In the genomic region with DNA sequence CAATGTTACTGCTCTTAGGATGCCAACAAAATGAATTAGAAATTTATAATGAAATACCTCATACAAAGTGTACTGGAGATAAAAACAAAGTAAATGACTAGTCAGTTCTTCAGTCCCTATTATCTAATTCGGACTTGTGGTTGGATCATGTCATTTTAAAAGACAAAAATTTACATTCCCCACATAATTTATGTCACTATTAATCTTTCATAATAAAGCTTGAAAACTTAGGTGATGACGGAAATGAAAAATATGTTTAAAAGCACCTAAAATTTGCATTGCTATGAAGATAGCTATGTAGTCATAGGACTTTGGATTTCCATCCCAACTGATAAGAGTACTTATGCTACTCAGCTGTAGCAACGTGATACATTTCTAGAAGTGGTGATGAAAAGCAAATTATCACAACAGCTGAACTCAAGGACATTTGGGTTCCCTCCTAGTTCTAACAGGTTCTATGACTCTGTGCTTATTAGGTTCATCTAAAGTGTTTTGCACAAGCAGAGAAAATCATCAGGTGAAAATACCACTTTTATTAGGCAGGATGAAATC, we compare ENCODE assay signal across 1 cellular context.
TF ChIP-seq lines count a peak whose summit lies in the region.

No MANE protein-coding gene starts in this region.

TF ChIP-seq in K562, 482 proteins besides CTCF, POLR2A, EP300 and RAD21 (continued from another document):
- TF ChIP-seq, protein P1, sequence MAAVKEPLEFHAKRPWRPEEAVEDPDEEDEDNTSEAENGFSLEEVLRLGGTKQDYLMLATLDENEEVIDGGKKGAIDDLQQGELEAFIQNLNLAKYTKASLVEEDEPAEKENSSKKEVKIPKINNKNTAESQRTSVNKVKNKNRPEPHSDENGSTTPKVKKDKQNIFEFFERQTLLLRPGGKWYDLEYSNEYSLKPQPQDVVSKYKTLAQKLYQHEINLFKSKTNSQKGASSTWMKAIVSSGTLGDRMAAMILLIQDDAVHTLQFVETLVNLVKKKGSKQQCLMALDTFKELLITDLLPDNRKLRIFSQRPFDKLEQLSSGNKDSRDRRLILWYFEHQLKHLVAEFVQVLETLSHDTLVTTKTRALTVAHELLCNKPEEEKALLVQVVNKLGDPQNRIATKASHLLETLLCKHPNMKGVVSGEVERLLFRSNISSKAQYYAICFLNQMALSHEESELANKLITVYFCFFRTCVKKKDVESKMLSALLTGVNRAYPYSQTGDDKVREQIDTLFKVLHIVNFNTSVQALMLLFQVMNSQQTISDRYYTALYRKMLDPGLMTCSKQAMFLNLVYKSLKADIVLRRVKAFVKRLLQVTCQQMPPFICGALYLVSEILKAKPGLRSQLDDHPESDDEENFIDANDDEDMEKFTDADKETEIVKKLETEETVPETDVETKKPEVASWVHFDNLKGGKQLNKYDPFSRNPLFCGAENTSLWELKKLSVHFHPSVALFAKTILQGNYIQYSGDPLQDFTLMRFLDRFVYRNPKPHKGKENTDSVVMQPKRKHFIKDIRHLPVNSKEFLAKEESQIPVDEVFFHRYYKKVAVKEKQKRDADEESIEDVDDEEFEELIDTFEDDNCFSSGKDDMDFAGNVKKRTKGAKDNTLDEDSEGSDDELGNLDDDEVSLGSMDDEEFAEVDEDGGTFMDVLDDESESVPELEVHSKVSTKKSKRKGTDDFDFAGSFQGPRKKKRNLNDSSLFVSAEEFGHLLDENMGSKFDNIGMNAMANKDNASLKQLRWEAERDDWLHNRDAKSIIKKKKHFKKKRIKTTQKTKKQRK (IDR thresholded peaks at IDR 0.05; ENCODE audit: borderline replicate concordance, low read depth, low read length): no peak
- TF ChIP-seq, protein P2, sequence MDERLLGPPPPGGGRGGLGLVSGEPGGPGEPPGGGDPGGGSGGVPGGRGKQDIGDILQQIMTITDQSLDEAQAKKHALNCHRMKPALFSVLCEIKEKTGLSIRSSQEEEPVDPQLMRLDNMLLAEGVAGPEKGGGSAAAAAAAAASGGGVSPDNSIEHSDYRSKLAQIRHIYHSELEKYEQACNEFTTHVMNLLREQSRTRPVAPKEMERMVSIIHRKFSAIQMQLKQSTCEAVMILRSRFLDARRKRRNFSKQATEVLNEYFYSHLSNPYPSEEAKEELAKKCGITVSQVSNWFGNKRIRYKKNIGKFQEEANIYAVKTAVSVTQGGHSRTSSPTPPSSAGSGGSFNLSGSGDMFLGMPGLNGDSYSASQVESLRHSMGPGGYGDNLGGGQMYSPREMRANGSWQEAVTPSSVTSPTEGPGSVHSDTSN (CRISPR knock-in tag; IDR thresholded peaks at IDR 0.05; ENCODE audit: low read depth): no peak
- TF ChIP-seq, protein P2 (tag; conservative IDR thresholded peaks at IDR 0.05; ENCODE audit: low read depth): peak; percentile 63; the same call in 1 of the 2 replicates
TF ChIP-seq in K562: peak in this region for 1.
